ENCODE assay signal across 10 cellular contexts in the genomic region with DNA sequence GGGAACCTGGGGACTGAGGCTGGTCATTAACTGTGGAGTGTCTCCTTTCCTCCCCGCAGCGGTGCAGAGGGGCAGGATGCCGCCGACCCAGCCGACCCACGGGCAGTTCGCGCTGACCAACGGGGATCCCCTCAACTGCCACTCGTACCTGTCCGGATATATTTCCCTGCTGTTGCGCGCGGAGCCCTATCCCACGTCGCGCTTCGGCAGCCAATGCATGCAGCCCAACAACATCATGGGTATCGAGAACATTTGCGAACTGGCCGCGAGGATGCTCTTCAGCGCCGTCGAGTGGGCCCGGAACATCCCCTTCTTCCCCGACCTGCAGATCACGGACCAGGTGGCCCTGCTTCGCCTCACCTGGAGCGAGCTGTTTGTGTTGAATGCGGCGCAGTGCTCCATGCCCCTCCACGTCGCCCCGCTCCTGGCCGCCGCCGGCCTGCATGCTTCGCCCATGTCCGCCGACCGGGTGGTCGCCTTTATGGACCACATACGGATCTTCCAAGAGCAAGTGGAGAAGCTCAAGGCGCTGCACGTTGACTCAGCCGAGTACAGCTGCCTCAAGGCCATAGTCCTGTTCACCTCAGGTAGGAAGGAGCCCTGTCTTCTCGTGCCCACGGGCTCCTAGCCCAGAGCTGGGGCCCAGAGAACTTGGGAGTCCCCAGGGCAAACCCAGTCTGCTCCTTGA. TPM values are rescaled to one million over a fixed set of nuclear protein-coding genes. Genes with fewer than 3 reads are reported as not detected.
DNase-seq lines count a peak whose midpoint lies in the region; ATAC-seq, FAIRE-seq and TF ChIP-seq lines count a peak whose summit lies in the region.
"Had no signal": no experiment of that assay in that cellular context is flagged by ENCODE, and none has a peak within 500 bp of the region (broad histone marks: within the 10 kb centered on the region; RNA-seq: fewer than 3 reads in every experiment).

No MANE protein-coding gene starts in this region.

- TF ChIP-seq EP300 in SK-N-SH (IDR thresholded peaks at IDR 0.05; ENCODE audit: borderline replicate concordance in 1 of 2, low read depth in 1 of 2, low read length in 1 of 2) (no peak), upper lobe of left lung (IDR thresholded peaks at IDR 0.05) (no peak)

- H3K9me3 ChIP-seq in SK-N-SH (no peaks in the 10 kb centered on the region), upper lobe of left lung (no peaks in the 10 kb centered on the region)

- CTCF ChIA-PET in SK-N-SH (lab: Yijun Ruan, JAX) = interaction anchor here (0.9 kb wide), 1 partner anchor 251 kb away, joined by 4 read pairs; no protein-coding TSS in a partner anchor

- H3K36me3 ChIP-seq in SK-N-SH (replicated peaks in 1 of 2; ENCODE audit: control insufficient read depth in 1 of 2, insufficient read depth in 2 of 2, low read length in 1 of 2) (no peaks in the 10 kb centered on the region), upper lobe of left lung (peaks cover 0 to 29% (median 0%) of the 10 kb centered on the region in 4 donors)

- TF ChIP-seq POLR2A in upper lobe of left lung (IDR thresholded peaks at IDR 0.05) = no peak
- no peak for TF ChIP-seq POLR2A in GM12892 (IDR thresholded peaks at IDR 0.05; ENCODE audit: low read depth, low read length)

- peak overlapping the region in 1 of 2 experiments; percentile 70; a peak in 3 of 4 replicates for H3K4me3 ChIP-seq in SK-N-SH (ENCODE audit: low read depth in 2 of 2, low read length in 1 of 2)
- H3K4me3 ChIP-seq in dorsolateral prefrontal cortex = peak overlapping the region in 56 of 59 donors; percentile 22 to 72 (median 53)
- H3K4me3 ChIP-seq in upper lobe of left lung = peak overlapping the region; percentile 62 to 78 (median 64)

- intact Hi-C loops in dorsolateral prefrontal cortex (cut with DNase I) = no loop called here

- peaks cover 22% of the 10 kb centered on the region for H3K79me2 ChIP-seq in SK-N-SH (ENCODE audit: insufficient read depth)

- H2AFZ ChIP-seq in SK-N-SH (ENCODE audit: low read depth) = no peak overlapping the region

- H3K9ac ChIP-seq in SK-N-SH = no peak overlapping the region

- no peaks in the 10 kb centered on the region for H4K20me1 ChIP-seq in SK-N-SH (ENCODE audit: insufficient read depth)

- POLR2A ChIA-PET in SK-N-SH (lab: Yijun Ruan, JAX) = no interaction called here

- H3K9me2 ChIP-seq in SK-N-SH = no peaks in the 10 kb centered on the region

- whole genome bisulfite sequencing in SK-N-SH (ENCODE audit: low lambda C conversion rate) = 83% methylated on average over 46 of the region's 49 CpGs
- WGBS in upper lobe of left lung, 2 donors = 60% methylated on average over 47 of the region's 49 CpGs; no CpG with 5 or more reads in 1 of the 2 donors

- TF ChIP-seq RAD21 in SK-N-SH (IDR thresholded peaks at IDR 0.05; ENCODE audit: low read length) = no peak

- no peak overlapping the region for H3K27ac ChIP-seq in SK-N-SH (ENCODE audit: low read depth in 2 of 2, low read length in 1 of 2)
- peak overlapping the region in 47 of 59 donors; percentile 22 to 94 (median 74) for H3K27ac ChIP-seq in dorsolateral prefrontal cortex
- H3K27ac ChIP-seq in upper lobe of left lung = peak overlapping the region; percentile 89 to 94 (median 94)

- peak overlapping the region; percentile 80 for H3K4me2 ChIP-seq in SK-N-SH

- FAIRE-seq in GM12892 (lab: Jason Lieb, UNC) = no peak

- DNase-seq in SK-N-SH = no peak
- DNase-seq in dorsolateral prefrontal cortex = no peak
- DNase-seq in mucosa of gallbladder (ENCODE audit: low spot score) = peak; percentile 10
- peak in 1 of 2 donors; percentile 83 for DNase-seq in upper lobe of left lung
- no peak for DNase-seq in activated CD4-positive, alpha-beta T cell treated with anti-CD3 and anti-CD28 coated beads for 48 hours
- DNase-seq in GM12892 (ENCODE audit: insufficient read length) = no peak
- DNase-seq: islet precursor cell, NCI-H1092 had no signal

- peaks cover 6% of the 10 kb centered on the region; the same call in 1 of the 2 replicates for H3K27me3 ChIP-seq in SK-N-SH (ENCODE audit: insufficient read depth)
- peaks cover 8 to 96% (median 83%) of the 10 kb centered on the region in 45 donors for H3K27me3 ChIP-seq in dorsolateral prefrontal cortex
- peaks cover 0 to 8% (median 2%) of the 10 kb centered on the region in 4 donors for H3K27me3 ChIP-seq in upper lobe of left lung

- ATAC-seq in SK-N-SH treated with all-trans-retinoic acid at 6 μM for 48 hours = no peak
- ATAC-seq in upper lobe of left lung (ENCODE audit: low FRiP score in 2 of 2) = no peak
- ATAC-seq in GM21526 (IDR thresholded peaks at IDR 0.05; ENCODE audit: low FRiP score, unreplicated experiment) = no peak

- H3F3A ChIP-seq in SK-N-SH (replicated peaks; ENCODE audit: insufficient read depth) = peaks cover 4% of the 10 kb centered on the region

- H3K4me1 ChIP-seq in SK-N-SH (ENCODE audit: control insufficient read depth in 1 of 2, insufficient read depth in 2 of 2, low read depth in 1 of 2, low read length in 1 of 2) = peaks cover 0 to 3% of the 10 kb centered on the region in 2 experiments; a peak in 1 of 4 replicates
- peaks cover 4 to 43% (median 17%) of the 10 kb centered on the region in 4 donors for H3K4me1 ChIP-seq in upper lobe of left lung

- no peak for TF ChIP-seq CTCF in SK-N-SH (IDR thresholded peaks at IDR 0.05)
- TF ChIP-seq CTCF in dorsolateral prefrontal cortex (IDR thresholded peaks at IDR 0.05 in 54 of 56, conservative IDR thresholded peaks at IDR 0.05 in 2 of 56; ENCODE audit: low read depth in 1 of 56, partially characterized antibody in 56 of 56) = no peak
- TF ChIP-seq CTCF in upper lobe of left lung (IDR thresholded peaks at IDR 0.05) = no peak

TF ChIP-seq in SK-N-SH, 30 proteins besides CTCF, POLR2A, EP300 and RAD21 (continues in another document):
- TF ChIP-seq, protein P1, sequence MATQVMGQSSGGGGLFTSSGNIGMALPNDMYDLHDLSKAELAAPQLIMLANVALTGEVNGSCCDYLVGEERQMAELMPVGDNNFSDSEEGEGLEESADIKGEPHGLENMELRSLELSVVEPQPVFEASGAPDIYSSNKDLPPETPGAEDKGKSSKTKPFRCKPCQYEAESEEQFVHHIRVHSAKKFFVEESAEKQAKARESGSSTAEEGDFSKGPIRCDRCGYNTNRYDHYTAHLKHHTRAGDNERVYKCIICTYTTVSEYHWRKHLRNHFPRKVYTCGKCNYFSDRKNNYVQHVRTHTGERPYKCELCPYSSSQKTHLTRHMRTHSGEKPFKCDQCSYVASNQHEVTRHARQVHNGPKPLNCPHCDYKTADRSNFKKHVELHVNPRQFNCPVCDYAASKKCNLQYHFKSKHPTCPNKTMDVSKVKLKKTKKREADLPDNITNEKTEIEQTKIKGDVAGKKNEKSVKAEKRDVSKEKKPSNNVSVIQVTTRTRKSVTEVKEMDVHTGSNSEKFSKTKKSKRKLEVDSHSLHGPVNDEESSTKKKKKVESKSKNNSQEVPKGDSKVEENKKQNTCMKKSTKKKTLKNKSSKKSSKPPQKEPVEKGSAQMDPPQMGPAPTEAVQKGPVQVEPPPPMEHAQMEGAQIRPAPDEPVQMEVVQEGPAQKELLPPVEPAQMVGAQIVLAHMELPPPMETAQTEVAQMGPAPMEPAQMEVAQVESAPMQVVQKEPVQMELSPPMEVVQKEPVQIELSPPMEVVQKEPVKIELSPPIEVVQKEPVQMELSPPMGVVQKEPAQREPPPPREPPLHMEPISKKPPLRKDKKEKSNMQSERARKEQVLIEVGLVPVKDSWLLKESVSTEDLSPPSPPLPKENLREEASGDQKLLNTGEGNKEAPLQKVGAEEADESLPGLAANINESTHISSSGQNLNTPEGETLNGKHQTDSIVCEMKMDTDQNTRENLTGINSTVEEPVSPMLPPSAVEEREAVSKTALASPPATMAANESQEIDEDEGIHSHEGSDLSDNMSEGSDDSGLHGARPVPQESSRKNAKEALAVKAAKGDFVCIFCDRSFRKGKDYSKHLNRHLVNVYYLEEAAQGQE (IDR thresholded peaks at IDR 0.05; ENCODE audit: low read depth, low read length) = no peak
- TF ChIP-seq SIN3A (IDR thresholded peaks at IDR 0.05; ENCODE audit: borderline replicate concordance, low read depth, low read length) (no peak), RXRA (IDR thresholded peaks at IDR 0.05; ENCODE audit: borderline replicate concordance, low read depth) (no peak)

TF ChIP-seq in SK-N-SH treated with all-trans-retinoic acid at 6 μM for 48 hours, 23 proteins besides CTCF, POLR2A, EP300 and RAD21:
- TF ChIP-seq ZC3H10 (CRISPR knock-in tag; IDR thresholded peaks at IDR 0.05) (no peak), BACH2 (CRISPR knock-in tag; IDR thresholded peaks at IDR 0.05; ENCODE audit: borderline replicate concordance) (no peak), TCF4 (CRISPR knock-in tag; IDR thresholded peaks at IDR 0.05; ENCODE audit: borderline replicate concordance) (no peak), ZNF70 (CRISPR knock-in tag; IDR thresholded peaks at IDR 0.05) (no peak), SNAI2 (CRISPR knock-in tag; IDR thresholded peaks at IDR 0.05) (no peak), TOX (CRISPR knock-in tag; IDR thresholded peaks at IDR 0.05; ENCODE audit: borderline replicate concordance) (no peak), OSR1 (CRISPR knock-in tag; IDR thresholded peaks at IDR 0.05) (no peak)
- TF ChIP-seq, protein P2, sequence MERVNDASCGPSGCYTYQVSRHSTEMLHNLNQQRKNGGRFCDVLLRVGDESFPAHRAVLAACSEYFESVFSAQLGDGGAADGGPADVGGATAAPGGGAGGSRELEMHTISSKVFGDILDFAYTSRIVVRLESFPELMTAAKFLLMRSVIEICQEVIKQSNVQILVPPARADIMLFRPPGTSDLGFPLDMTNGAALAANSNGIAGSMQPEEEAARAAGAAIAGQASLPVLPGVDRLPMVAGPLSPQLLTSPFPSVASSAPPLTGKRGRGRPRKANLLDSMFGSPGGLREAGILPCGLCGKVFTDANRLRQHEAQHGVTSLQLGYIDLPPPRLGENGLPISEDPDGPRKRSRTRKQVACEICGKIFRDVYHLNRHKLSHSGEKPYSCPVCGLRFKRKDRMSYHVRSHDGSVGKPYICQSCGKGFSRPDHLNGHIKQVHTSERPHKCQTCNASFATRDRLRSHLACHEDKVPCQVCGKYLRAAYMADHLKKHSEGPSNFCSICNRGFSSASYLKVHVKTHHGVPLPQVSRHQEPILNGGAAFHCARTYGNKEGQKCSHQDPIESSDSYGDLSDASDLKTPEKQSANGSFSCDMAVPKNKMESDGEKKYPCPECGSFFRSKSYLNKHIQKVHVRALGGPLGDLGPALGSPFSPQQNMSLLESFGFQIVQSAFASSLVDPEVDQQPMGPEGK (CRISPR knock-in tag; IDR thresholded peaks at IDR 0.05; ENCODE audit: borderline replicate concordance) = no peak

RNA-seq across cellular contexts. Expression of a gene that starts 3.7 kb away (rescaled TPM):
- 2.8 and 3.9 TPM in 2 replicates for polyA plus RNA-seq in SK-N-SH (2012; rRNA removed)
- polyA plus RNA-seq in SK-N-SH (2012; cell fraction: cytosol; rRNA removed) = 2.8 and 3.7 TPM in 2 replicates
- 3.8 and 5.0 TPM in 2 replicates for polyA plus RNA-seq in SK-N-SH (2012; cell fraction: nucleus; rRNA removed)
- total RNA-seq in dorsolateral prefrontal cortex (10 to 100 TPM in 65 of 120 experiments, 1 to 10 TPM in 55; 3.1 to 36.0 (median 10.5) TPM), mucosa of gallbladder (288 TPM), upper lobe of left lung (10 to 100 TPM; 10.8 to 64.7 (median 30.1) TPM)
- polyA plus RNA-seq in GM12892 (2012; ENCODE audit: missing spikeins) = 0.70 TPM

Comparison
In these comparisons a context has a peak if more than half of its experiments do, and no peak if none do; other contexts are left out.
1. H3K27ac ChIP-seq: peak in dorsolateral prefrontal cortex (47 of 59) and upper lobe of left lung (4 of 4); none in SK-N-SH (0 of 2).